ENCODE assay signal across 15 cellular contexts in the genomic region with DNA sequence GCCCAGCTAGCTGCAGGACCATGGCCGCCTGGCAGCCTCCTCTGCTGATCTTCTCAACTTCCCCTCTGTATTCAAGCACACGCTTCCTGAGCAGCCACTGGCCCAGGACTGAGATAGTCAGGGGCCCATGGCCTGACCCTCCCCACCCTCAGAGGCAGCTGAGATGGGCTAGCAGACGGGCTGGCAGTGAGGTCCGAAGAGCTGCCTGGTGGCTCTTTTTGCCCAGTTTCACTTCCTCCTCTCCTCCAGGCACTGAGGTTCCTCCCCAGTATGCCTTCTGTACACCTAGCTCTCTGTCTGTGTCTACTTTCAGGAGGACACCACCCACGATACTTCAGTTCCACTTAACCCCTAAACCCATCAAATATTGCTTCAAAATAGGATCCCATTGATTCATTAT.
DNase-seq lines count a peak whose midpoint lies in the region; ATAC-seq and TF ChIP-seq lines count a peak whose summit lies in the region.
"Had no signal": no experiment of that assay in that cellular context is flagged by ENCODE, and none has a peak within 500 bp of the region (broad histone marks: within the 10 kb centered on the region; RNA-seq: fewer than 3 reads in every experiment).

No MANE protein-coding gene starts in this region.

- peaks cover 10% of the 10 kb centered on the region for H3K4me1 ChIP-seq in OCI-LY3 (ENCODE audit: low read length)

- H3K9me3 Mint-ChIP-seq in chondrocyte (ENCODE audit: low read depth) = no peaks in the 10 kb centered on the region
- H3K9me3 Mint-ChIP-seq: activated CD8-positive, alpha-beta T cell treated with anti-CD3 and anti-CD28 coated beads for 36 hours had no signal

- peaks cover 31% of the 10 kb centered on the region for H3K4me1 Mint-ChIP-seq in chondrocyte (ENCODE audit: low read depth)

- H3K9ac ChIP-seq in OCI-LY3 (ENCODE audit: low read length) = no peak overlapping the region

- H3K27ac ChIP-seq in OCI-LY3 (ENCODE audit: low read length) = no peak overlapping the region

- H3K27me3 Mint-ChIP-seq in chondrocyte (ENCODE audit: low read depth) = peaks cover 4% of the 10 kb centered on the region
- H3K27me3 Mint-ChIP-seq: activated CD8-positive, alpha-beta T cell treated with anti-CD3 and anti-CD28 coated beads for 36 hours had no signal

- H3K79me2 ChIP-seq in OCI-LY3 (ENCODE audit: low read length) = no peaks in the 10 kb centered on the region

- no peaks in the 10 kb centered on the region for H4K20me1 ChIP-seq in OCI-LY3 (ENCODE audit: insufficient read depth, low read length)

- H3K4me2 ChIP-seq in OCI-LY3 (ENCODE audit: low read length) = peak overlapping the region; percentile 49

- no peak overlapping the region for H2AFZ ChIP-seq in OCI-LY3 (ENCODE audit: low read depth, low read length)

- peak; percentile 40 for DNase-seq in GM12865 (ENCODE audit: low read depth)
- DNase-seq in ACHN = no peak
- DNase-seq in Kasumi-1 (lab: John Stamatoyannopoulos, UW) = no peak
- DNase-seq in chondrocyte (ENCODE audit: low spot score) = no peak
- DNase-seq in DMS114 treated with DMSO at 0.1 percent for 48 hours (lab: John Stamatoyannopoulos, UW; ENCODE audit: unreplicated experiment) = no peak
- DNase-seq: activated CD8-positive, alpha-beta T cell treated with anti-CD3 and anti-CD28 coated beads for 36 hours; amniotic stem cell; erythroblast; left cardiac atrium; PC-3 had no signal

- peaks cover 27% of the 10 kb centered on the region for H3K27me3 ChIP-seq in OCI-LY3 (ENCODE audit: low read depth, low read length)

- no peak overlapping the region for H3K27ac Mint-ChIP-seq in chondrocyte (ENCODE audit: unreplicated experiment)
- H3K27ac Mint-ChIP-seq: activated CD8-positive, alpha-beta T cell treated with anti-CD3 and anti-CD28 coated beads for 36 hours had no signal

- in situ Hi-C loops in ACHN (cut with HindIII; ENCODE audit: low pct_ligation_motif_present, low pct_unique_long_range_greater_than_20kb, low sequenced_read_pairs) = loop anchor here (25.0 kb wide), 1 partner anchor 824 kb away; no protein-coding TSS in a partner anchor

- no peaks in the 10 kb centered on the region for H3K9me3 ChIP-seq in OCI-LY3 (ENCODE audit: insufficient read depth, low read length)

- no peaks in the 10 kb centered on the region for H3K36me3 Mint-ChIP-seq in chondrocyte (ENCODE audit: low read depth)

- H3K4me3 ChIP-seq in GM12865 (ENCODE audit: low read depth, low read length) (no peak overlapping the region), OCI-LY3 (ENCODE audit: low read length) (peak overlapping the region; percentile 34)
- H3K4me3 ChIP-seq: K562 had no signal

- H3K36me3 ChIP-seq in OCI-LY3 (replicated peaks; ENCODE audit: low read depth, low read length) = no peaks in the 10 kb centered on the region

- peak; percentile 57 for ATAC-seq in GM19455 (IDR thresholded peaks at IDR 0.05; ENCODE audit: unreplicated experiment)
- peak; percentile 93 for ATAC-seq in HG03025 (IDR thresholded peaks at IDR 0.05; ENCODE audit: low FRiP score, unreplicated experiment)
- ATAC-seq: activated CD8-positive, alpha-beta T cell treated with anti-CD3 and anti-CD28 coated beads for 36 hours; K562; left cardiac atrium; PC-3; right cardiac atrium had no signal

- no peak overlapping the region for H3K4me3 Mint-ChIP-seq in chondrocyte (ENCODE audit: unreplicated experiment)
- H3K4me3 Mint-ChIP-seq: activated CD8-positive, alpha-beta T cell treated with anti-CD3 and anti-CD28 coated beads for 36 hours had no signal

- TF ChIP-seq CTCF in GM12865 (IDR thresholded peaks at IDR 0.05; ENCODE audit: insufficient read depth, low read depth, low read length, missing control alignments) = no peak
- TF ChIP-seq CTCF in OCI-LY3 (IDR thresholded peaks at IDR 0.05; ENCODE audit: low read depth, low read length) = no peak
- TF ChIP-seq CTCF in chondrocyte (IDR thresholded peaks at IDR 0.05) = no peak
